Comparison of ENCODE assay signal across 23 cellular contexts in the genomic region with DNA sequence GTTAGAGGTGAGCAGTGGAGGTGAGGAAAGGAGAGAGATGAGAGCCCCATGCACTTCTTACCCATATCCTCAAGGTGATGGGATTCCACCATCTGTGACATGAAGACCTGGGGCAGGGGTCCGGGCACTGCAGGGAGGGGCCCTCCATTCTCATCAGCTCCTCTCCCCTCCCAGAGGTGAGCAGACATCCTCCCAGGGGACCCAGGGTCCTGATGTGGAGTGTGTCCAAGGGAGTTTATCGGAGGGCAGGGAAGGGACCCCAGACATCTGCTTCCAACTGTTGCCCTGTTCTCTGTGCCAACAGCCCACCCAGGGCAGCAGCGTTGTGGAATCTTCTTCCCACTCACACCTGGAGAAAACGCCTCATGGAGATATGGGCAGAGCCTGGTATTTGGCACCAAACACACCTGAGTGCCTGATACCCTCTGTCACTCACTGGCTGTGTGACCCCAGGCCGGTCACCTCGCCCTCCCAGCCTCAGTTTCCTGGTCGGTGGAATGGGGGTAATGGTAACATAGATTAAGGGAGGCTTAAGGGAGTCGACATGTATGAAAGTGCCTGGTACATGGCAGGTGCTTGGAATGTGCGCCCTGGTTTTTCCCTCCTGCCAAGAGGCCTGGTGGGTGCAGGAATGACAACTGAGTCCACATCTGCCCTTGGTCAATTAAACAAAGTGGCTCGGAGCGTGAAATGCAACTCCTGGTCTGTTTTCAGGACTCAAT.
"Had no signal": no experiment of that assay in that cellular context is flagged by ENCODE, and none has a peak within 500 bp of the region (broad histone marks: within the 10 kb centered on the region; RNA-seq: fewer than 3 reads in every experiment).

No MANE protein-coding gene starts in this region.

- DNase-seq: activated B cell treated with CpG ODN at 0.5 μM for 24 hours; activated CD4-positive, alpha-beta memory T cell treated with anti-CD3 and anti-CD28 coated beads for 36 hours; activated CD4-positive, alpha-beta T cell treated with anti-CD3 and anti-CD28 coated beads for 48 hours; activated T-cell treated with anti-CD3 and anti-CD28 coated beads, Interleukin-2, amount 50 U/mL, for 48 hours; cerebellar nuclear complex; cortex of kidney; left cardiac atrium; mesenchymal stem cell; naive thymus-derived CD4-positive, alpha-beta T cell; retina; stimulated activated CD4-positive, alpha-beta T cell treated with anti-CD3 and anti-CD28 coated beads, Interleukin-2, amount 100 ng/mL, for 24 hours; stomach; T1000 had no signal

- H3K27me3 ChIP-seq: adrenal gland, gastroesophageal sphincter, neural progenitor cell, tibial nerve, vagina had no signal

- H3K4me1 ChIP-seq: adrenal gland, gastroesophageal sphincter, stomach, suprapubic skin, tibial nerve, vagina had no signal

- H3K9ac ChIP-seq: neural progenitor cell had no signal

- FAIRE-seq: astrocyte, islet of Langerhans had no signal

- ATAC-seq: gastroesophageal sphincter; left cardiac atrium; naive thymus-derived CD4-positive, alpha-beta T cell; stimulated activated memory B cell treated with anti-CD40 and anti-IgM and Interleukin-4, amounts not matched to agents 10 μg/mL and 1 μg/mL and 100 μg/mL, for 72 hours had no signal

- H3K9me3 ChIP-seq: adrenal gland, stomach, suprapubic skin, vagina had no signal

- H2AFZ ChIP-seq: neural progenitor cell had no signal

- H3K4me3 ChIP-seq: adrenal gland, gastroesophageal sphincter, neural progenitor cell, stomach, suprapubic skin, tibial nerve, vagina had no signal

- H3K36me3 ChIP-seq: adrenal gland, gastroesophageal sphincter, neural progenitor cell, stomach, suprapubic skin, tibial nerve, vagina had no signal

- H3K27ac ChIP-seq: adrenal gland, epithelial cell of prostate, gastroesophageal sphincter, neural progenitor cell, stomach, suprapubic skin, tibial nerve, vagina had no signal

- H3K4me2 ChIP-seq: neural progenitor cell had no signal
